ENCODE assay signal across 18 cellular contexts in genomic region chr1:12163210-12163609, GRCh38. TPM values are rescaled to one million over a fixed set of nuclear protein-coding genes. Genes with fewer than 3 reads are reported as not detected.
DNase-seq lines count a peak whose midpoint lies in the region; ATAC-seq, FAIRE-seq and TF ChIP-seq lines count a peak whose summit lies in the region.
"Had no signal": no experiment of that assay in that cellular context is flagged by ENCODE, and none has a peak within 500 bp of the region (broad histone marks: within the 10 kb centered on the region; RNA-seq: fewer than 3 reads in every experiment).

No MANE protein-coding gene starts in this region.

- peak overlapping the region; percentile 93 for H3K27ac Mint-ChIP-seq in activated T-cell treated with anti-CD3 and anti-CD28 coated beads, Interleukin-2, amount 50 U/mL, for 24 hours
- H3K27ac Mint-ChIP-seq in IgD-negative memory B cell, result peak overlapping the region; percentile 33 to 95 (median 39)
- H3K27ac Mint-ChIP-seq in stimulated activated memory B cell treated with anti-CD40 and anti-IgM and Interleukin-4, amounts not matched to agents 10 μg/mL and 1 μg/mL and 100 μg/mL, for 72 hours, result peak overlapping the region; percentile 92

- SMC1A ChIA-PET in GM12878 (lab: Charles Lee; ENCODE audit: uncharacterized antibody, unreplicated experiment), result interaction anchor here (0.9 to 20.8 kb wide), 6 partner anchors 9 to 38 kb away, joined by 3 to 347 read pairs (median 4); no protein-coding TSS in a partner anchor

- BruUV-seq in GM12878 (replicated peaks; lab: Mats Ljungman, UMichigan), result no TSS peak

- H3K9me3 ChIP-seq in GM12878 (replicated peaks; ENCODE audit: control insufficient read depth, insufficient read depth, low read length) (no peaks in the 10 kb centered on the region), left ventricle myocardium inferior (replicated peaks) (no peaks in the 10 kb centered on the region)
- H3K9me3 ChIP-seq: mucosa of descending colon, upper lobe of right lung had no signal

- H3K9me3 Mint-ChIP-seq in activated T-cell treated with anti-CD3 and anti-CD28 coated beads, Interleukin-2, amount 50 U/mL, for 24 hours, result no peaks in the 10 kb centered on the region
- no peaks in the 10 kb centered on the region for H3K9me3 Mint-ChIP-seq in IgD-negative memory B cell
- H3K9me3 Mint-ChIP-seq in stimulated activated memory B cell treated with anti-CD40 and anti-IgM and Interleukin-4, amounts not matched to agents 10 μg/mL and 1 μg/mL and 100 μg/mL, for 72 hours, result peaks cover 3% of the 10 kb centered on the region

- peaks cover 16% of the 10 kb centered on the region for H3K79me2 ChIP-seq in GM12878 (ENCODE audit: control insufficient read depth, insufficient read depth, low read length)
- H3K79me2 ChIP-seq: parathyroid adenoma had no signal

- H2AFZ ChIP-seq in GM12878 (ENCODE audit: control insufficient read depth, low read depth, low read length), result no peak overlapping the region
- H2AFZ ChIP-seq: parathyroid adenoma had no signal

- intact Hi-C loops in GM12878 (cut with micrococcal nuclease; ENCODE audit: unreplicated experiment), result loop anchor here (2.0 to 5.0 kb wide), 3 partner anchors 14 to 116 kb away; no protein-coding TSS in a partner anchor
- intact Hi-C loops in left ventricle myocardium inferior (cut with micrococcal nuclease), result no loop called here

- in situ Hi-C loops in GM12878 (cut with MboI), result loop anchor here (25.0 kb wide), 1 partner anchor 1574 kb away; no protein-coding TSS in a partner anchor

- H3K27me3 Mint-ChIP-seq in activated T-cell treated with anti-CD3 and anti-CD28 coated beads, Interleukin-2, amount 50 U/mL, for 24 hours, result no peaks in the 10 kb centered on the region
- no peaks in the 10 kb centered on the region for H3K27me3 Mint-ChIP-seq in IgD-negative memory B cell
- no peaks in the 10 kb centered on the region for H3K27me3 Mint-ChIP-seq in stimulated activated memory B cell treated with anti-CD40 and anti-IgM and Interleukin-4, amounts not matched to agents 10 μg/mL and 1 μg/mL and 100 μg/mL, for 72 hours

- 4% methylated on average over 9 of the region's 9 CpGs for WGBS in GM12878 (ENCODE audit: insufficient coverage, insufficient replicate concordance, low lambda C conversion rate, missing lambda C conversion rate)

- FAIRE-seq in GM12878 (lab: Jason Lieb, UNC), result peak; percentile 59
- FAIRE-seq: kidney had no signal

- H3K4me3 Mint-ChIP-seq in activated T-cell treated with anti-CD3 and anti-CD28 coated beads, Interleukin-2, amount 50 U/mL, for 24 hours, result peak overlapping the region; percentile 9
- peak overlapping the region in 1 of 4 donors; percentile 91 for H3K4me3 Mint-ChIP-seq in IgD-negative memory B cell
- peak overlapping the region; percentile 36 for H3K4me3 Mint-ChIP-seq in stimulated activated memory B cell treated with anti-CD40 and anti-IgM and Interleukin-4, amounts not matched to agents 10 μg/mL and 1 μg/mL and 100 μg/mL, for 72 hours

- H3K4me3 ChIP-seq in GM12878 (no peak overlapping the region), left ventricle myocardium inferior (no peak overlapping the region)
- H3K4me3 ChIP-seq: mucosa of descending colon, upper lobe of right lung had no signal

- H3K4me2 ChIP-seq in GM12878 (ENCODE audit: control insufficient read depth, insufficient read depth), result peak overlapping the region; percentile 28

- peaks cover 74% of the 10 kb centered on the region for H3K4me1 Mint-ChIP-seq in activated T-cell treated with anti-CD3 and anti-CD28 coated beads, Interleukin-2, amount 50 U/mL, for 24 hours (ENCODE audit: low read depth)
- peaks cover 41 to 51% (median 51%) of the 10 kb centered on the region in 3 donors for H3K4me1 Mint-ChIP-seq in IgD-negative memory B cell
- peaks cover 85% of the 10 kb centered on the region for H3K4me1 Mint-ChIP-seq in stimulated activated memory B cell treated with anti-CD40 and anti-IgM and Interleukin-4, amounts not matched to agents 10 μg/mL and 1 μg/mL and 100 μg/mL, for 72 hours

- peaks cover 9% of the 10 kb centered on the region for H3K36me3 Mint-ChIP-seq in activated T-cell treated with anti-CD3 and anti-CD28 coated beads, Interleukin-2, amount 50 U/mL, for 24 hours (ENCODE audit: low read depth)
- no peaks in the 10 kb centered on the region for H3K36me3 Mint-ChIP-seq in IgD-negative memory B cell
- peaks cover 9% of the 10 kb centered on the region for H3K36me3 Mint-ChIP-seq in stimulated activated memory B cell treated with anti-CD40 and anti-IgM and Interleukin-4, amounts not matched to agents 10 μg/mL and 1 μg/mL and 100 μg/mL, for 72 hours

- H3K4me1 ChIP-seq in GM12878 (ENCODE audit: control insufficient read depth, insufficient read depth, low read length), result peaks cover 68% of the 10 kb centered on the region
- peaks cover 52% of the 10 kb centered on the region for H3K4me1 ChIP-seq in left ventricle myocardium inferior
- H3K4me1 ChIP-seq: parathyroid adenoma had no signal

- no peak for TF ChIP-seq POLR2A in GM12878 (IDR thresholded peaks at IDR 0.05; ENCODE audit: low read depth, low read length)

- no peak for DNase-seq in activated T-cell treated with anti-CD3 and anti-CD28 coated beads, Interleukin-2, amount 50 U/mL, for 24 hours
- no peak for DNase-seq in activated T-cell treated with anti-CD3 and anti-CD28 coated beads, Interleukin-2, amount 50 U/mL, for 1 hour
- DNase-seq in GM12878 (ENCODE audit: low read depth, low spot score) (no peak), iPS-NIHi7 (ENCODE audit: extremely low spot score) (no peak), NCI-H187 treated with DMSO at 0.1 percent for 48 hours (lab: John Stamatoyannopoulos, UW) (no peak), left ventricle myocardium inferior (no peak)
- DNase-seq: activated CD4-positive, CD25-positive, alpha-beta regulatory T cell; COR-L47; kidney; mucosa of descending colon; NCI-H1092 treated with DMSO at 0.1 percent for 48 hours; NCI-H2171; upper lobe of right lung had no signal

- CTCF ChIA-PET in GM12878 (lab: Yijun Ruan, JAX), result interaction anchor here (0.5 to 4.1 kb wide), 9 partner anchors 9 to 75 kb away, joined by 3 to 47 read pairs (median 4); no protein-coding TSS in a partner anchor

- RAD21 ChIA-PET in GM12878 (lab: Charles Lee; ENCODE audit: unreplicated experiment), result interaction anchor here (0.9 to 5.1 kb wide), 4 partner anchors 15 to 93 kb away, joined by 3 to 118 read pairs (median 6); no protein-coding TSS in a partner anchor

- H3K27me3 ChIP-seq in GM12878 (replicated peaks in 1 of 2; ENCODE audit: control insufficient read depth in 2 of 2, insufficient read depth in 2 of 2, low read length in 1 of 2) (no peaks in the 10 kb centered on the region), left ventricle myocardium inferior (ENCODE audit: low read depth) (peaks cover 15% of the 10 kb centered on the region)
- H3K27me3 ChIP-seq: upper lobe of right lung had no signal

- TF ChIP-seq RAD21 in GM12878 (IDR thresholded peaks at IDR 0.05; ENCODE audit: insufficient read depth, low read depth, low read length), result no peak

- peak overlapping the region; percentile 32; the same call in 1 of the 2 replicates for H3K9ac ChIP-seq in GM12878 (ENCODE audit: control insufficient read depth, insufficient read depth, low read length)
- H3K9ac ChIP-seq: parathyroid adenoma had no signal

- peak; percentile 51 to 57; a peak in 2 of 4 replicates for TF ChIP-seq EP300 in GM12878 (IDR thresholded peaks at IDR 0.05; ENCODE audit: borderline replicate concordance in 1 of 2, control insufficient read depth in 1 of 2, low read depth in 2 of 2, low read length in 2 of 2)

- H3K27ac ChIP-seq in GM12878 (ENCODE audit: control insufficient read depth, insufficient read depth) (peak overlapping the region; percentile 89), left ventricle myocardium inferior (replicated peaks) (no peak overlapping the region)
- H3K27ac ChIP-seq: parathyroid adenoma had no signal

- POLR2A ChIA-PET in GM12878 (lab: Charles Lee), result interaction anchor here (0.8 to 5.2 kb wide), 6 partner anchors 9 to 103 kb away, joined by 3 to 166 read pairs (median 4); no protein-coding TSS in a partner anchor

- TF ChIP-seq CTCF in GM12878 (IDR thresholded peaks at IDR 0.05 in 2 of 3, conservative IDR thresholded peaks at IDR 0.05 in 1 of 3; ENCODE audit: control insufficient read depth in 2 of 3, extremely low read depth in 1 of 3, insufficient read depth in 1 of 3, low read depth in 3 of 3, low read length in 3 of 3), result no peak
- no peak for TF ChIP-seq CTCF in left ventricle myocardium inferior (IDR thresholded peaks at IDR 0.05; ENCODE audit: borderline replicate concordance)

- ATAC-seq in GM12878, result peak; percentile 33
- peak; percentile 27 for ATAC-seq in stimulated activated memory B cell treated with anti-CD40 and anti-IgM and Interleukin-4, amounts not matched to agents 10 μg/mL and 1 μg/mL and 100 μg/mL, for 72 hours
- ATAC-seq: mucosa of descending colon, upper lobe of right lung had no signal

- no peaks in the 10 kb centered on the region for H4K20me1 ChIP-seq in GM12878 (ENCODE audit: control insufficient read depth, insufficient read depth)

- no peaks in the 10 kb centered on the region for H3K36me3 ChIP-seq in GM12878 (ENCODE audit: control insufficient read depth in 2 of 2, insufficient read depth in 2 of 2, low read length in 1 of 2)
- no peaks in the 10 kb centered on the region for H3K36me3 ChIP-seq in left ventricle myocardium inferior
- H3K36me3 ChIP-seq: upper lobe of right lung had no signal

TF ChIP-seq in GM12878, 131 proteins besides CTCF, POLR2A, EP300 and RAD21 (continues in another document):
- TF ChIP-seq NR2C2 (IDR thresholded peaks at IDR 0.05; ENCODE audit: borderline replicate concordance, control insufficient read depth, insufficient read length, low read depth) (no peak), MYB (IDR thresholded peaks at IDR 0.05; ENCODE audit: borderline replicate concordance, low read depth, low read length) (no peak), CREB1 (IDR thresholded peaks at IDR 0.05; ENCODE audit: low read depth) (peak; percentile 39; the same call in 1 of the 2 replicates)

RNA-seq across cellular contexts. Expression of gene TNFRSF1B, which starts 3.6 kb away (rescaled TPM):
- polyA plus RNA-seq in IgD-negative memory B cell (117 TPM), GM12878 (2011; rRNA removed) (35.0 and 66.4 TPM in 2 replicates), GM12878 (2014; fragmentation: Illumina TruSeq; extraction: Trizol) (15.0 and 32.4 TPM in 2 replicates), GM12878 (2014; fragmentation: Nextera tagmentation; extraction: Ambion mirVana) (10 to 100 TPM; 10.1 to 11.6 TPM), GM12878 (2014; rRNA removed) (47.3 and 53.1 TPM in 2 replicates), GM12878 (2016; fragmentation: Nextera tagmentation; extraction: Ambion mirVana) (10 to 100 TPM; 34.8 to 47.5 TPM)
- total RNA-seq in GM12878 (2013; cell fraction: nucleolus; rRNA removed), result 88.1 and 95.5 TPM in 2 replicates
- total RNA-seq in GM12878 (2014; rRNA removed) (33.0 and 39.9 TPM in 2 replicates), GM12878 (2014; rRNA removed; fragmentation: Illumina TruSeq; extraction: Trizol) (22.4 and 24.4 TPM in 2 replicates), GM12878 (2021) (78.8 and 87.2 TPM in 2 replicates), left ventricle myocardium inferior (16.2 TPM)
- 22.2 TPM for polyA plus RNA-seq in GM12878 (2011; ENCODE audit: low read depth)
- 84.0 and 115 TPM in 2 replicates for polyA plus RNA-seq in GM12878 (2011; cell fraction: cytosol; rRNA removed)
- 23.9 and 33.3 TPM in 2 replicates for polyA plus RNA-seq in GM12878 (2011; cell fraction: nucleus; rRNA removed)
- 50.4 and 50.7 TPM in 2 replicates for polyA plus RNA-seq in GM12878 (2012)
- 44.6 and 88.0 TPM in 2 replicates for polyA minus RNA-seq in GM12878 (2011; rRNA and poly(A)+ RNA removed)
- 32.2 and 47.0 TPM in 2 replicates for polyA minus RNA-seq in GM12878 (2011; cell fraction: cytosol; rRNA and poly(A)+ RNA removed)
- 11.2 and 26.9 TPM in 2 replicates for polyA minus RNA-seq in GM12878 (2011; cell fraction: nucleus; rRNA and poly(A)+ RNA removed)
- total RNA-seq: A673, G401 had no signal

Comparison
In these comparisons a context has a peak if more than half of its experiments do, and no peak if none do; other contexts are left out.
1. H3K27ac Mint-ChIP-seq: peak in every context shown above with its lines; median percentile 93 in activated T-cell treated with anti-CD3 and anti-CD28 coated beads, Interleukin-2, amount 50 U/mL, for 24 hours; 92 in stimulated activated memory B cell treated with anti-CD40 and anti-IgM and Interleukin-4, amounts not matched to agents 10 μg/mL and 1 μg/mL and 100 μg/mL, for 72 hours; 39 in IgD-negative memory B cell.